11 cellular contexts compared by ENCODE assay signal in the genomic region with DNA sequence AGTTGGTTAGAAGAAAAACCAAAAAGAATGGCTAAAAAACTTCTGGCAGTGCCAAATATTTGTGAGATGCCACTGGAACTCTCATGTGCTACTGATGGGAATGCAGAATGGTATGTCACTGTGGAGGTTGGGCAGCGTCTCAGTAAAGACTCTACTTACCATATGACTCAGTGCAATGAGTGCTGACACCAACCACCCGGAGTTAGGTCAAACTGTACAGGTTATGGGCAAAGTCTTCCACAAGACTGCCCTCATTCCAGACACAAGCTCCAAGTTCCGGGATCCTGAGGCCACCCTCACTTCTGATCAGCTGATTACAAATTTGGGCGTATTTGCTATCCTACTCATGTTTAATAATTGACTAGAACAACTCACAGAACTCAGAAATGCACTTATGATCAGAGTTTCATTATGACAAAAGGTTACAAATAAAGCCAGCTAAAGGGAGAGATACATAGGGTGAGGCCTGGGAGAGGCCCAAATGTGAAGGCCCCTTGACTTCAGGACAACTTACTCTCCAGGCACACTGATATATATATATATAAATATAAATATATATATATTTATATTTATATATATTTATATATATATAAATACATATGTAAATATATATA.
DNase-seq lines count a peak whose midpoint lies in the region; ATAC-seq, FAIRE-seq and TF ChIP-seq lines count a peak whose summit lies in the region.
"Had no signal": no experiment of that assay in that cellular context is flagged by ENCODE, and none has a peak within 500 bp of the region (broad histone marks: within the 10 kb centered on the region; RNA-seq: fewer than 3 reads in every experiment).

No MANE protein-coding gene starts in this region.

- TF ChIP-seq CTCF in AG10803 (conservative IDR thresholded peaks at IDR 0.05; ENCODE audit: low read length) (no peak), gastrocnemius medialis (IDR thresholded peaks at IDR 0.05 in 4 of 5, conservative IDR thresholded peaks at IDR 0.05 in 1 of 5) (no peak), lower leg skin (IDR thresholded peaks at IDR 0.05) (no peak)

- peak; percentile 86 for DNase-seq in AG10803 (ENCODE audit: low read depth)
- peak; percentile 48 for DNase-seq in HTR-8/SVneo (ENCODE audit: insufficient read length, low spot score)
- DNase-seq in iris pigment epithelial cell (ENCODE audit: low read depth) = peak; percentile 72
- no peak for DNase-seq in KBM-7
- no peak for DNase-seq in gastrocnemius medialis
- no peak for DNase-seq in lower leg skin (ENCODE audit: low spot score in 2 of 2)
- DNase-seq: DMS79 treated with DMSO at 0.1 percent for 48 hours had no signal

- in situ Hi-C loops in KBM-7 (cut with MboI; ENCODE audit: low pct_unique_long_range_greater_than_20kb, low sequenced_read_pairs) = no loop called here
- in situ Hi-C loops in gastrocnemius medialis (cut with MboI; ENCODE audit: low sequenced_read_pairs in 4 of 4) = no loop called here

- WGBS in lower leg skin, 2 donors = 86 to 92% methylated on average over 4 of the region's 4 CpGs

- no peaks in the 10 kb centered on the region for H3K36me3 ChIP-seq in gastrocnemius medialis
- H3K36me3 ChIP-seq: cardiac muscle cell had no signal

- H3K27ac ChIP-seq in gastrocnemius medialis = no peak overlapping the region
- H3K27ac ChIP-seq: HL-60 had no signal

- no peaks in the 10 kb centered on the region for H3K9me3 ChIP-seq in gastrocnemius medialis

- peaks cover 3 to 4% of the 10 kb centered on the region in 2 donors for H3K4me1 ChIP-seq in gastrocnemius medialis

- H3K27me3 ChIP-seq in gastrocnemius medialis = no peaks in the 10 kb centered on the region
- H3K27me3 ChIP-seq: cardiac muscle cell had no signal

- H3K4me3 ChIP-seq in AG10803 (ENCODE audit: low read length) = no peak overlapping the region
- H3K4me3 ChIP-seq in gastrocnemius medialis = no peak overlapping the region
- H3K4me3 ChIP-seq in lower leg skin (ENCODE audit: low read depth, poor library complexity, severe bottlenecking) = no peak overlapping the region
- H3K4me3 ChIP-seq: cardiac muscle cell had no signal

- intact Hi-C loops in gastrocnemius medialis (cut with DNase I; ENCODE audit: low total_unique reads) (no loop called here), lower leg skin (cut with DNase I; ENCODE audit: low total_unique reads) (no loop called here)

- FAIRE-seq in HTR-8/SVneo (lab: Jason Lieb, UNC) = peak; percentile 79

- no peak for TF ChIP-seq POLR2A in gastrocnemius medialis (IDR thresholded peaks at IDR 0.05)
- no peak for TF ChIP-seq POLR2A in lower leg skin (IDR thresholded peaks at IDR 0.05)

- peak; percentile 81 for ATAC-seq in GM21381 (IDR thresholded peaks at IDR 0.05; ENCODE audit: unreplicated experiment)
- no peak for ATAC-seq in gastrocnemius medialis
- ATAC-seq in HG03521 (IDR thresholded peaks at IDR 0.05; ENCODE audit: unreplicated experiment) = no peak

Comparison
In these comparisons a context has a peak if more than half of its experiments do, and no peak if none do; other contexts are left out.
1. DNase-seq: peak in AG10803 (single experiment), HTR-8/SVneo (single experiment) and iris pigment epithelial cell (single experiment); none in KBM-7 (single experiment), gastrocnemius medialis (0 of 2) and lower leg skin (0 of 2).